In genomic region chr2:208025037-208025813, GRCh38 we compare ENCODE assay signal across 8 cellular contexts. TPM values are rescaled to one million over a fixed set of nuclear protein-coding genes. Genes with fewer than 3 reads are reported as not detected.
A peak's percentile ranks its signal among the peaks of the same experiment; 100 is the strongest.
DNase-seq lines count a peak whose midpoint lies in the region; ATAC-seq and TF ChIP-seq lines count a peak whose summit lies in the region.

Gene PLEKHM3, minus strand, starts transcription at chr2:208025527. Its CDS starts 23,888 bp downstream, at chr2:208001639.

- dilution Hi-C loops in IMR-90 (cut with HindIII; ENCODE audit: low sequenced_read_pairs, unreplicated experiment) = no loop called here

- H2AK5ac ChIP-seq in IMR-90 (ENCODE audit: low read depth, low read length) = no peak within 1 kb of the TSS

- H3K9me2 ChIP-seq in neural cell (ENCODE audit: insufficient read depth, low read length) = no peaks in the 10 kb centered on the region

- H4K91ac ChIP-seq in IMR-90 (ENCODE audit: insufficient read depth, low read depth, low read length) = peak within 1 kb of the TSS; percentile 95

- H3K9me3 ChIP-seq in IMR-90 (ENCODE audit: control insufficient read depth, insufficient read depth, low read length) = no peaks in the 10 kb centered on the region
- no peaks in the 10 kb centered on the region for H3K9me3 ChIP-seq in RWPE2 (ENCODE audit: severe bottlenecking)
- no peaks in the 10 kb centered on the region for H3K9me3 ChIP-seq in neural cell (ENCODE audit: low read length)
- H3K9me3 ChIP-seq in stomach = no peaks in the 10 kb centered on the region

- H3K79me1 ChIP-seq in IMR-90 (ENCODE audit: low read depth in 1 of 2, low read length in 2 of 2) = peaks cover 4 to 7% of the 10 kb centered on the region in 2 experiments; a peak in 2 of 4 replicates

- peak within 1 kb of the TSS; percentile 99 for H4K8ac ChIP-seq in IMR-90 (ENCODE audit: low read depth in 2 of 2, low read length in 2 of 2)

- H2BK120ac ChIP-seq in IMR-90 (ENCODE audit: low read depth, low read length) = peak within 1 kb of the TSS; percentile 66

- H2BK20ac ChIP-seq in IMR-90 (ENCODE audit: low read depth, low read length) = peak within 1 kb of the TSS; percentile 28; the same call in 1 of the 2 replicates

- no peaks in the 10 kb centered on the region for H3F3A ChIP-seq in neural cell (ENCODE audit: insufficient read depth, low read length, poor library complexity, severe bottlenecking)

- H3K4me1 ChIP-seq in IMR-90 (ENCODE audit: control insufficient read depth, insufficient read depth, low read length) (peaks cover 2% of the 10 kb centered on the region), RWPE2 (ENCODE audit: insufficient read depth, poor library complexity, severe bottlenecking) (peaks cover 9% of the 10 kb centered on the region), stomach (peaks cover 13 to 42% (median 30%) of the 10 kb centered on the region in 4 donors)

- no peaks in the 10 kb centered on the region for H4K20me1 ChIP-seq in IMR-90 (ENCODE audit: insufficient read depth, low read length)
- H4K20me1 ChIP-seq in neural cell (ENCODE audit: insufficient read depth) = no peaks in the 10 kb centered on the region

- peak within 1 kb of the TSS; percentile 88 for H3K27ac ChIP-seq in IMR-90 (ENCODE audit: insufficient read depth, low read length)
- peak within 1 kb of the TSS; percentile 10 for H3K27ac ChIP-seq in RWPE2 (ENCODE audit: poor library complexity, severe bottlenecking)
- H3K27ac ChIP-seq in neural cell (ENCODE audit: low read length) = peak within 1 kb of the TSS; percentile 88
- peak within 1 kb of the TSS; percentile 72 to 91 (median 87) for H3K27ac ChIP-seq in stomach

- H3K4me3 ChIP-seq in IMR-90 (ENCODE audit: insufficient read depth, low read depth, low read length) (peak within 1 kb of the TSS; percentile 90), RWPE2 (ENCODE audit: severe bottlenecking) (peak within 1 kb of the TSS; percentile 97), neural cell (ENCODE audit: low read length) (peak within 1 kb of the TSS; percentile 77), stomach (peak within 1 kb of the TSS; percentile 76 to 81 (median 78))

- TF ChIP-seq RAD21 in IMR-90 (IDR thresholded peaks at IDR 0.05; ENCODE audit: low read length) (peak; percentile 13; the same call in 1 of the 2 replicates), neural cell (conservative IDR thresholded peaks at IDR 0.05) (peak; percentile 46)

- TF ChIP-seq POLR2A in IMR-90 (IDR thresholded peaks at IDR 0.05; ENCODE audit: low read depth, low read length) = no peak
- TF ChIP-seq POLR2A in stomach (IDR thresholded peaks at IDR 0.05) = peak in 1 of 4 donors; percentile 30

- TF ChIP-seq EP300 in neural cell (conservative IDR thresholded peaks at IDR 0.05; ENCODE audit: poor library complexity, severe bottlenecking) = peak; percentile 30
- no peak for TF ChIP-seq EP300 in stomach (IDR thresholded peaks at IDR 0.05)

- peak within 1 kb of the TSS; percentile 89 for H3K4ac ChIP-seq in IMR-90 (ENCODE audit: low read depth, low read length)

- CTCF ChIA-PET in IMR-90 (lab: Yijun Ruan, JAX) = interaction anchor here (1.5 to 1.7 kb wide), 2 partner anchors 15 to 47 kb away, joined by 5 read pairs; no protein-coding TSS in a partner anchor

- H3K9me1 ChIP-seq in IMR-90 (ENCODE audit: insufficient read depth, low read length) = peaks cover 4% of the 10 kb centered on the region; the same call in 1 of the 2 replicates

- ATAC-seq in GM21528 (IDR thresholded peaks at IDR 0.05; ENCODE audit: low FRiP score, unreplicated experiment) = peak; percentile 94
- peak; percentile 100 for ATAC-seq in IMR-90 (ENCODE audit: low read depth)
- ATAC-seq in RWPE2 (ENCODE audit: low read depth) = peak; percentile 98

- H3K23ac ChIP-seq in IMR-90 (ENCODE audit: low read depth, low read length) = peak within 1 kb of the TSS; percentile 92

- TF ChIP-seq CTCF in IMR-90 (conservative IDR thresholded peaks at IDR 0.05; ENCODE audit: low read depth, low read length) = 0 out of 2 replicates have a peak, but pooled peaks have one; percentile 1
- no peak for TF ChIP-seq CTCF in RWPE2 (IDR thresholded peaks at IDR 0.05; ENCODE audit: poor library complexity, severe bottlenecking)
- TF ChIP-seq CTCF in neural cell (IDR thresholded peaks at IDR 0.05; ENCODE audit: poor library complexity, severe bottlenecking) = no peak
- peak in 1 of 7 experiments; percentile 5 for TF ChIP-seq CTCF in stomach (IDR thresholded peaks at IDR 0.05)

- no peaks in the 10 kb centered on the region for H3K36me3 ChIP-seq in IMR-90 (ENCODE audit: control insufficient read depth, insufficient read depth, low read length)
- H3K36me3 ChIP-seq in RWPE2 (ENCODE audit: low read depth) = no peaks in the 10 kb centered on the region
- H3K36me3 ChIP-seq in neural cell (ENCODE audit: insufficient read depth, low read length) = no peaks in the 10 kb centered on the region
- peaks cover 0 to 2% (median 0%) of the 10 kb centered on the region in 4 donors for H3K36me3 ChIP-seq in stomach

- H4K5ac ChIP-seq in IMR-90 (ENCODE audit: low read depth, low read length) = peak within 1 kb of the TSS; percentile 99

- H3K18ac ChIP-seq in IMR-90 (ENCODE audit: low read depth, low read length) = peak within 1 kb of the TSS; percentile 92

- in situ Hi-C loops in IMR-90 (cut with MboI; ENCODE audit: low sequenced_read_pairs) = no loop called here

- H3K27me3 ChIP-seq in IMR-90 (ENCODE audit: control insufficient read depth, insufficient read depth, low read length) = no peaks in the 10 kb centered on the region
- no peaks in the 10 kb centered on the region for H3K27me3 ChIP-seq in RWPE2 (ENCODE audit: insufficient read depth, poor library complexity, severe bottlenecking)
- no peaks in the 10 kb centered on the region for H3K27me3 ChIP-seq in neural cell (ENCODE audit: insufficient read depth, low read depth, low read length)
- no peaks in the 10 kb centered on the region for H3K27me3 ChIP-seq in stomach

- BruUV-seq in IMR-90 (replicated peaks; lab: Mats Ljungman, UMichigan) = no TSS peak

- H2BK5ac ChIP-seq in IMR-90 (ENCODE audit: low read depth, low read length, poor library complexity, severe bottlenecking) = peak within 1 kb of the TSS; percentile 76

- H2AK9ac ChIP-seq in IMR-90 (replicated peaks; ENCODE audit: low read depth, low read length, poor library complexity) = peak within 1 kb of the TSS; percentile 86

- H3K9ac ChIP-seq in IMR-90 (ENCODE audit: low read depth, low read length) (peak within 1 kb of the TSS; percentile 84), neural cell (ENCODE audit: low read length) (peak within 1 kb of the TSS; percentile 91)

- H2AFZ ChIP-seq in IMR-90 (replicated peaks; ENCODE audit: low read length, poor library complexity) (peak within 1 kb of the TSS; percentile 92), neural cell (ENCODE audit: low read depth, low read length) (peak within 1 kb of the TSS; percentile 82)

- WGBS in IMR-90 (ENCODE audit: extremely low coverage in 2 of 2, insufficient read length in 1 of 2), 2 experiments = 1% methylated on average over 18 of the region's 38 CpGs; no CpG with 5 or more reads in 1 of the 2 experiments
- 1 to 3% (median 2%) methylated on average over 21 to 38 of the region's 38 CpGs for WGBS in stomach, 5 donors

- H3K14ac ChIP-seq in IMR-90 (replicated peaks; ENCODE audit: low read depth, low read length) = peak within 1 kb of the TSS; percentile 86

- peak within 1 kb of the TSS; percentile 26; the same call in 1 of the 3 replicates for H2BK15ac ChIP-seq in IMR-90 (ENCODE audit: low read depth, low read length)

- H3K79me2 ChIP-seq in neural cell (replicated peaks; ENCODE audit: insufficient read depth, low read length) = peaks cover 22% of the 10 kb centered on the region

- H3K4me2 ChIP-seq in IMR-90 (ENCODE audit: low read depth, low read length) (peak within 1 kb of the TSS; percentile 86), neural cell (ENCODE audit: low read length) (peak within 1 kb of the TSS; percentile 96)

- POLR2A ChIA-PET in IMR-90 (lab: Charles Lee; ENCODE audit: unreplicated experiment) = no interaction called here

- DNase-seq in DMS53 treated with DMSO at 0.1 percent for 48 hours (lab: John Stamatoyannopoulos, UW; ENCODE audit: unreplicated experiment) = peak; percentile 62
- DNase-seq in IMR-90 = peak; percentile 82
- DNase-seq in RWPE2 (ENCODE audit: low spot score) = peak; percentile 83
- DNase-seq in activated effector memory CD4-positive, alpha-beta T cell treated with Interleukin-2 at 50 U/mL for 16 hours = peak; percentile 66
- peak; percentile 66 for DNase-seq in fibroblast of the conjunctiva (ENCODE audit: low read depth)
- DNase-seq in stomach = peak; percentile 91

- H3K56ac ChIP-seq in IMR-90 (ENCODE audit: extremely low read depth, insufficient read depth, low read length) = peak within 1 kb of the TSS; percentile 69

- intact Hi-C loops in IMR-90 (cut with micrococcal nuclease) (no loop called here), stomach (cut with DNase I; ENCODE audit: low total_unique reads) (no loop called here)

TF ChIP-seq in IMR-90, 13 proteins besides CTCF, POLR2A, EP300 and RAD21 (continues in another document):
- 0 out of 2 replicates have a peak, but pooled peaks have one; percentile 12 for TF ChIP-seq BHLHE40 (IDR thresholded peaks at IDR 0.05; ENCODE audit: low read depth, low read length)
- TF ChIP-seq FOS (IDR thresholded peaks at IDR 0.05; ENCODE audit: low read depth, low read length) = no peak
- peak; percentile 59; the same call in 1 of the 2 replicates for TF ChIP-seq MXI1 (IDR thresholded peaks at IDR 0.05; ENCODE audit: borderline replicate concordance, low read depth, low read length)
- no peak for TF ChIP-seq MAFK (IDR thresholded peaks at IDR 0.05; ENCODE audit: low read depth, low read length)
- no peak for TF ChIP-seq RCOR1 (IDR thresholded peaks at IDR 0.05; ENCODE audit: insufficient replicate concordance, low read length)

TF ChIP-seq in neural cell, 6 proteins besides CTCF, POLR2A, EP300 and RAD21 (continues in another document):
- TF ChIP-seq MXI1 (conservative IDR thresholded peaks at IDR 0.05; ENCODE audit: poor library complexity, severe bottlenecking) (peak; percentile 54), POLR2AphosphoS5 (IDR thresholded peaks at IDR 0.05) (peak; percentile 48), TAF1 (IDR thresholded peaks at IDR 0.05; ENCODE audit: low read depth) (peak; percentile 94)

RNA-seq across cellular contexts. Expression of gene PLEKHM3, which starts in this region (rescaled TPM):
- total RNA-seq in IMR-90 (2012; rRNA removed) (8.6 and 11.3 TPM in 2 replicates), stomach (10 to 100 TPM in 3 of 5 donors, 1 to 10 TPM in 2; 4.9 to 35.1 (median 11.3) TPM)
- polyA plus RNA-seq in IMR-90 (2012; rRNA removed) (2.1 and 2.4 TPM in 2 replicates), neural cell (10.7 and 13.4 TPM in 2 replicates), stomach (1 to 10 TPM; 2.1 to 3.5 (median 2.7) TPM)
- polyA plus RNA-seq in IMR-90 (2012; cell fraction: cytosol; rRNA removed) = 1.2 and 1.5 TPM in 2 replicates
- 1.1 and 2.4 TPM in 2 replicates for polyA plus RNA-seq in IMR-90 (2012; cell fraction: nucleus; rRNA removed; ENCODE audit: low replicate concordance)
- polyA minus RNA-seq in neural cell = 53.6 and 60.2 TPM in 2 replicates

Comparison
In these comparisons a context has a peak if more than half of its experiments do, and no peak if none do; other contexts are left out.
1. Peak in every context shown above with its lines: DNase-seq, ATAC-seq, H3K4me3 ChIP-seq and H3K27ac ChIP-seq.
2. H3K27ac ChIP-seq: peak in every context shown above with its lines; median percentile 88 in IMR-90; 88 in neural cell; 87 in stomach; 10 in RWPE2.